Comparison of ENCODE assay signal across 1 cellular context in genomic region chr6:26234421-26235239, GRCh38.
TF ChIP-seq lines count a peak whose summit lies in the region.

No MANE protein-coding gene starts in this region.

TF ChIP-seq in K562, 482 proteins besides CTCF, POLR2A, EP300 and RAD21 (continued from another document and continues in another):
- TF ChIP-seq POLR2AphosphoS5 (IDR thresholded peaks at IDR 0.05; ENCODE audit: control insufficient read depth, insufficient read depth, low read depth, low read length) = peak; percentile 97
- no peak for TF ChIP-seq TFE3 (CRISPR knock-in tag; IDR thresholded peaks at IDR 0.05)
- TF ChIP-seq CBX3 (IDR thresholded peaks at IDR 0.05; ENCODE audit: borderline replicate concordance in 1 of 2, low read length in 2 of 2) = 0 out of 3 replicates have a peak, but pooled peaks of 1 of the 2 experiments have one; percentile 24
- TF ChIP-seq L3MBTL2 (IDR thresholded peaks at IDR 0.05) = peak; percentile 83
- peak; percentile 57; the same call in 1 of the 2 replicates for TF ChIP-seq ZFX (CRISPR knock-in tag; IDR thresholded peaks at IDR 0.05)
- peak; percentile 92 for TF ChIP-seq GTF2B (IDR thresholded peaks at IDR 0.05; ENCODE audit: extremely low read depth, insufficient read length)
- no peak for TF ChIP-seq ZSCAN29 (IDR thresholded peaks at IDR 0.05)
- peak; percentile 98 for TF ChIP-seq TBP (optimal IDR thresholded peaks at IDR 0.05; ENCODE audit: low read depth, low read length)
- TF ChIP-seq MTA1 (IDR thresholded peaks at IDR 0.05; ENCODE audit: borderline replicate concordance) = no peak
- peak; percentile 2; the same call in 1 of the 2 replicates for TF ChIP-seq MEF2A (IDR thresholded peaks at IDR 0.05; ENCODE audit: control insufficient read depth, low read depth, low read length)
- peak in 2 of 3 experiments; percentile 65 to 72 for TF ChIP-seq YY1 (IDR thresholded peaks at IDR 0.05; ENCODE audit: borderline replicate concordance in 1 of 3, control insufficient read depth in 1 of 3, extremely low read depth in 1 of 3, insufficient read depth in 3 of 3, insufficient read length in 1 of 3, insufficient replicate concordance in 2 of 3, low read depth in 1 of 3, low read length in 2 of 3)
- TF ChIP-seq GTF2F1 (IDR thresholded peaks at IDR 0.05; ENCODE audit: low read depth, low read length) = peak; percentile 97; the same call in 1 of the 2 replicates
- TF ChIP-seq NCOR1 (IDR thresholded peaks at IDR 0.05) = peak; percentile 56; the same call in 1 of the 2 replicates
- no peak for TF ChIP-seq WHSC1 (IDR thresholded peaks at IDR 0.05; ENCODE audit: low read length)
- no peak for TF ChIP-seq PRPF4 (IDR thresholded peaks at IDR 0.05; ENCODE audit: insufficient read depth, low read depth, low read length, poor library complexity, severe bottlenecking)
- no peak for TF ChIP-seq HEY1 (CRISPR knock-in tag; IDR thresholded peaks at IDR 0.05; ENCODE audit: borderline replicate concordance)
- peak; percentile 80 for TF ChIP-seq CXXC5 (CRISPR knock-in tag; IDR thresholded peaks at IDR 0.05)
- 0 out of 2 replicates have a peak, but pooled peaks have one; percentile 38 for TF ChIP-seq MITF (IDR thresholded peaks at IDR 0.05)
- peak; percentile 45; the same call in 1 of the 2 replicates for TF ChIP-seq ZNF197 (CRISPR knock-in tag; IDR thresholded peaks at IDR 0.05; ENCODE audit: low read depth)
- TF ChIP-seq DEAF1 (CRISPR knock-in tag; IDR thresholded peaks at IDR 0.05) = peak; percentile 13; the same call in 1 of the 2 replicates
- TF ChIP-seq PHB2 (IDR thresholded peaks at IDR 0.05; ENCODE audit: low read depth) = no peak
- 0 out of 2 replicates have a peak, but pooled peaks have one; percentile 7 for TF ChIP-seq IFI16 (CRISPR knock-in tag; IDR thresholded peaks at IDR 0.05)
- peak; percentile 94 for TF ChIP-seq PML (IDR thresholded peaks at IDR 0.05; ENCODE audit: low read length)
- no peak for TF ChIP-seq CBFA2T2 (conservative IDR thresholded peaks at IDR 0.05)
- TF ChIP-seq PBX2 (CRISPR knock-in tag; IDR thresholded peaks at IDR 0.05; ENCODE audit: low read depth) = no peak
- TF ChIP-seq PBX2 (tag; conservative IDR thresholded peaks at IDR 0.05; ENCODE audit: low read depth) = peak; percentile 67
- TF ChIP-seq MECOM (CRISPR knock-in tag; IDR thresholded peaks at IDR 0.05) = peak; percentile 46; the same call in 1 of the 2 replicates
- TF ChIP-seq MCM7 (IDR thresholded peaks at IDR 0.05) = 0 out of 4 replicates have a peak, but pooled peaks of 1 of the 2 experiments have one; percentile 61
- TF ChIP-seq CEBPZ (IDR thresholded peaks at IDR 0.05; ENCODE audit: borderline replicate concordance, low read depth, low read length) = no peak
- TF ChIP-seq TAF15 (IDR thresholded peaks at IDR 0.05; ENCODE audit: low read depth, low read length) = no peak
- TF ChIP-seq ZNF584 (CRISPR knock-in tag; IDR thresholded peaks at IDR 0.05; ENCODE audit: low read depth) = no peak
- TF ChIP-seq POLR2H (tag; IDR thresholded peaks at IDR 0.05; ENCODE audit: low read depth) = peak; percentile 93
- peak; percentile 54; the same call in 1 of the 2 replicates for TF ChIP-seq ZEB2 (IDR thresholded peaks at IDR 0.05)
- TF ChIP-seq ZFP36 (IDR thresholded peaks at IDR 0.05; ENCODE audit: low read depth, low read length, partially characterized antibody) = peak; percentile 45
- TF ChIP-seq KLF16 (IDR thresholded peaks at IDR 0.05) = no peak
- TF ChIP-seq CREB1 (IDR thresholded peaks at IDR 0.05) = peak; percentile 20; the same call in 1 of the 2 replicates
- no peak for TF ChIP-seq CREB1 (CRISPR knock-in tag; IDR thresholded peaks at IDR 0.05)
- TF ChIP-seq MXI1 (IDR thresholded peaks at IDR 0.05; ENCODE audit: low read depth, low read length) = 0 out of 2 replicates have a peak, but pooled peaks have one; percentile 51
